8 cellular contexts compared by ENCODE assay signal in the genomic region with DNA sequence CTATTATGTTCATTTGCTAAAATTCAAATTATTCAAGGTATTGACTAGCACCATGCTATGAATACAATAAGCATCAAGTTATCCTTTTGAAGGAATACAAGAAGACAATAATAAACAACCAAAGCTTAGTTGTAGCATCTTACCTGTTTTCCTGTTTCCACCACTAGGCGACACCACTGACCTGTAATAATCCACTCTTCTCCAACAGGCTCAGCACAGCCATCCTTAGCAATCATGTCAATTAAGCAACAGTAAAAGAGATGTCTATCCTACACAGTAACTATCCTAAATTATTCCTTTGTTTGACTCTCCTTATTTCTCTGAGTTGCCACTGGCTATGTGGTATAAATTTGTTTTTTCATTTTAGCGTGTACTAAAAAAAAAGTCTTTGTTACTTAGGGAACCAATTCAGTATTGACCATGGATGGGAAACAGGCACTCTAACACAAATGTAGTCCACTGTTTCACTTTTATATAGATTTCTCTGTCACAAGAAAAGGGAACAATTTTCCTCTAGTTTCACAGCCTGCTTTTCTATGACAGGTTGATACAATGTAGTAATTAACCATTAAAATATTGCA. TPM values are rescaled to one million over a fixed set of nuclear protein-coding genes. Genes with fewer than 3 reads are reported as not detected.
DNase-seq lines count a peak whose midpoint lies in the region; ATAC-seq and TF ChIP-seq lines count a peak whose summit lies in the region.

No MANE protein-coding gene starts in this region.

- ATAC-seq in GM21390 (IDR thresholded peaks at IDR 0.05; ENCODE audit: unreplicated experiment) (peak; percentile 80), mucosa of descending colon (peak; percentile 86)

- H3K4me1 ChIP-seq in mucosa of descending colon (ENCODE audit: low read depth): no peaks in the 10 kb centered on the region

- DNase-seq in NCI-H1694 (lab: John Stamatoyannopoulos, UW): peak; percentile 2
- no peak for DNase-seq in NCI-H1694 treated with DMSO at 0.1 percent for 48 hours (lab: John Stamatoyannopoulos, UW)
- peak; percentile 58 to 70 for DNase-seq in Kasumi-1 (lab: John Stamatoyannopoulos, UW)
- peak; percentile 63 for DNase-seq in RWPE1 (ENCODE audit: low spot score)
- no peak for DNase-seq in epithelial cell of proximal tubule (ENCODE audit: low read depth)
- DNase-seq in mucosa of descending colon: peak in 1 of 3 donors; percentile 82
- DNase-seq in effector CD4-positive, alpha-beta T cell: no peak

- H3K9me3 ChIP-seq in mucosa of descending colon: no peaks in the 10 kb centered on the region

- H3K27ac ChIP-seq in RWPE1: no peak overlapping the region

- intact Hi-C loops in mucosa of descending colon (cut with DNase I, micrococcal nuclease): loop anchor here in 1 of 2 donors (10.0 kb wide), 1 partner anchor 344 kb away; no protein-coding TSS in a partner anchor

- POLR2A ChIA-PET in RWPE1 (lab: Yijun Ruan, JAX; ENCODE audit: low non-redundant PET): no interaction called here

- no peak overlapping the region for H3K4me3 ChIP-seq in epithelial cell of proximal tubule (ENCODE audit: low read depth, low read length)
- no peak overlapping the region for H3K4me3 ChIP-seq in mucosa of descending colon

- TF ChIP-seq CTCF in RWPE1 (conservative IDR thresholded peaks at IDR 0.05; ENCODE audit: low read depth) (peak; percentile 83), epithelial cell of proximal tubule (conservative IDR thresholded peaks at IDR 0.05; ENCODE audit: low read depth, low read length) (peak; percentile 93), mucosa of descending colon (IDR thresholded peaks at IDR 0.05) (peak; percentile 47)

- CTCF ChIA-PET in RWPE1 (lab: Yijun Ruan, JAX): interaction anchor here (0.5 to 3.8 kb wide), 29 partner anchors 9 to 1786 kb away, joined by 3 to 39 read pairs (median 4); no protein-coding TSS in a partner anchor

- H3K36me3 ChIP-seq in mucosa of descending colon (ENCODE audit: low read depth): no peaks in the 10 kb centered on the region

RNA-seq across cellular contexts. Expression of a gene that starts 46.2 kb away (rescaled TPM):
- not detected in 2 replicates for total RNA-seq in epithelial cell of proximal tubule
- total RNA-seq in mucosa of descending colon: under 1 TPM in 1 of 3 donors, not detected in 2; 0.38 TPM

Comparison
In these comparisons a context has a peak if more than half of its experiments do, and no peak if none do; other contexts are left out.
1. DNase-seq: peak in NCI-H1694 (single experiment), Kasumi-1 (2 of 2) and RWPE1 (single experiment); none in NCI-H1694 treated with DMSO at 0.1 percent for 48 hours (single experiment), epithelial cell of proximal tubule (single experiment) and effector CD4-positive, alpha-beta T cell (single experiment).
2. Peak in every context shown above with its lines, with median percentiles within 50 percentile points of each other: CTCF ChIP-seq.